ENCODE assay signal across 8 cellular contexts in the genomic region with DNA sequence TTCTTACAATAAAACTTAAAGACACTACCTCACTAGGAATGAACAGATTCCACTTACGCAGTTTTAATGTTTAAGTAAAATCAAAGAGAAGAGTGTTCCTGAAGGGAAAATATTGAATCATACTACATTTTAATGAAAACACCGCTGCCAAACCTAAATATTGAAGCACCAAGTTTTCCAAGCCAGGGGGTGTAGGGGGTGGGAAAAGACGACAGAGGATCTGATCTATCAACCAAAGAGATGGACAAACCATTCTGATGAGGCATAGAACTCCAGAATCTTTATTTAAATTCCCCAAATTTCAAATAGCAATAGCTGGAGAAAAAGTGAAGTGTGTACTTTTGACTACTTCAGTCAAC. TPM values are rescaled to one million over a fixed set of nuclear protein-coding genes. Genes with fewer than 3 reads are reported as not detected.
A peak's percentile ranks its signal among the peaks of the same experiment; 100 is the strongest.
DNase-seq lines count a peak whose midpoint lies in the region; ATAC-seq, FAIRE-seq and TF ChIP-seq lines count a peak whose summit lies in the region.

No MANE protein-coding gene starts in this region.

- peaks cover 19% of the 10 kb centered on the region for H3K36me3 Mint-ChIP-seq in T-helper 1 cell treated with Interleukin-12 subunit alpha and Interleukin-12 subunit beta and Interleukin-4 antibody, amounts not matched to agents 30 μg/mL and 1 μg/mL, for 36 hours (ENCODE audit: low read depth)
- H3K36me3 Mint-ChIP-seq in activated naive CD8-positive, alpha-beta T cell treated with anti-CD3 and anti-CD28 coated beads, Interleukin-2, amount 10 ng/mL, durations not matched to agents 7 days and 5 days = peaks cover 20% of the 10 kb centered on the region

- H3K4me3 Mint-ChIP-seq in T-helper 1 cell treated with Interleukin-12 subunit alpha and Interleukin-12 subunit beta and Interleukin-4 antibody, amounts not matched to agents 30 μg/mL and 1 μg/mL, for 36 hours = peak overlapping the region; percentile 97
- peak overlapping the region; percentile 96 for H3K4me3 Mint-ChIP-seq in activated naive CD8-positive, alpha-beta T cell treated with anti-CD3 and anti-CD28 coated beads, Interleukin-2, amount 10 ng/mL, durations not matched to agents 7 days and 5 days

- no peak for DNase-seq in T-helper 1 cell
- DNase-seq in activated naive CD8-positive, alpha-beta T cell treated with anti-CD3 and anti-CD28 coated beads, Interleukin-2, amount 10 ng/mL, durations not matched to agents 7 days and 5 days = no peak
- DNase-seq in kidney = no peak
- DNase-seq in suprapubic skin (ENCODE audit: low spot score in 2 of 2) = no peak
- DNase-seq in epidermal melanocyte (ENCODE audit: insufficient read length, low spot score) = no peak

- 5% methylated on average over 3 of the region's 3 CpGs for WGBS in suprapubic skin

- H3K4me1 Mint-ChIP-seq in T-helper 1 cell treated with Interleukin-12 subunit alpha and Interleukin-12 subunit beta and Interleukin-4 antibody, amounts not matched to agents 30 μg/mL and 1 μg/mL, for 36 hours (ENCODE audit: low read depth) = peaks cover 31% of the 10 kb centered on the region
- H3K4me1 Mint-ChIP-seq in activated naive CD8-positive, alpha-beta T cell treated with anti-CD3 and anti-CD28 coated beads, Interleukin-2, amount 10 ng/mL, durations not matched to agents 7 days and 5 days = peaks cover 41% of the 10 kb centered on the region

- no peaks in the 10 kb centered on the region for H3K27me3 ChIP-seq in suprapubic skin

- H3K9me3 Mint-ChIP-seq in T-helper 1 cell treated with Interleukin-12 subunit alpha and Interleukin-12 subunit beta and Interleukin-4 antibody, amounts not matched to agents 30 μg/mL and 1 μg/mL, for 36 hours = no peaks in the 10 kb centered on the region
- H3K9me3 Mint-ChIP-seq in activated naive CD8-positive, alpha-beta T cell treated with anti-CD3 and anti-CD28 coated beads, Interleukin-2, amount 10 ng/mL, durations not matched to agents 7 days and 5 days = no peaks in the 10 kb centered on the region

- H3K4me3 ChIP-seq in kidney (ENCODE audit: low read length in 2 of 2) (peak overlapping the region; percentile 86 to 87), suprapubic skin (peak overlapping the region; percentile 78)

- peak overlapping the region; percentile 90 to 94 for H3K9ac ChIP-seq in kidney (ENCODE audit: low read length in 2 of 2)

- intact Hi-C loops in kidney (cut with DNase I) = no loop called here

- H3K27me3 Mint-ChIP-seq in T-helper 1 cell treated with Interleukin-12 subunit alpha and Interleukin-12 subunit beta and Interleukin-4 antibody, amounts not matched to agents 30 μg/mL and 1 μg/mL, for 36 hours (ENCODE audit: low read depth) = no peaks in the 10 kb centered on the region
- no peaks in the 10 kb centered on the region for H3K27me3 Mint-ChIP-seq in activated naive CD8-positive, alpha-beta T cell treated with anti-CD3 and anti-CD28 coated beads, Interleukin-2, amount 10 ng/mL, durations not matched to agents 7 days and 5 days

- POLR2A ChIA-PET in activated naive CD8-positive, alpha-beta T cell treated with anti-CD3 and anti-CD28 coated beads, Interleukin-2, amount 10 ng/mL, durations not matched to agents 7 days and 5 days (lab: Charles Lee) = interaction anchor here (0.7 to 6.0 kb wide), 11 partner anchors 15 to 351 kb away, joined by 3 to 184 read pairs (median 6); partner anchors contain the start of genes NUCKS1 and RAB29

- ATAC-seq in activated naive CD8-positive, alpha-beta T cell treated with anti-CD3 and anti-CD28 coated beads, Interleukin-2, amount 10 ng/mL, durations not matched to agents 7 days and 5 days (ENCODE audit: low read depth) = no peak
- no peak for ATAC-seq in HG02981 (IDR thresholded peaks at IDR 0.05; ENCODE audit: unreplicated experiment)
- no peak for ATAC-seq in HG02852 (IDR thresholded peaks at IDR 0.05; ENCODE audit: unreplicated experiment)

- H3K4me1 ChIP-seq in kidney (ENCODE audit: control insufficient read depth in 1 of 2, insufficient read depth in 1 of 2, low read depth in 1 of 2, low read length in 2 of 2) (peaks cover 10 to 11% of the 10 kb centered on the region in 2 donors), suprapubic skin (peaks cover 48% of the 10 kb centered on the region)

- peak overlapping the region; percentile 98 for H3K27ac Mint-ChIP-seq in T-helper 1 cell treated with Interleukin-12 subunit alpha and Interleukin-12 subunit beta and Interleukin-4 antibody, amounts not matched to agents 30 μg/mL and 1 μg/mL, for 36 hours
- H3K27ac Mint-ChIP-seq in activated naive CD8-positive, alpha-beta T cell treated with anti-CD3 and anti-CD28 coated beads, Interleukin-2, amount 10 ng/mL, durations not matched to agents 7 days and 5 days = peak overlapping the region; percentile 99

- TF ChIP-seq EP300 in suprapubic skin (IDR thresholded peaks at IDR 0.05) = no peak

- H3K27ac ChIP-seq in kidney (ENCODE audit: low read depth in 2 of 2, low read length in 2 of 2) (peak overlapping the region; percentile 91 to 96), suprapubic skin (peak overlapping the region; percentile 100)

- no peaks in the 10 kb centered on the region for H3K36me3 ChIP-seq in kidney (ENCODE audit: control insufficient read depth in 1 of 2, insufficient read depth in 2 of 2, low read length in 2 of 2)
- H3K36me3 ChIP-seq in suprapubic skin = no peaks in the 10 kb centered on the region

- H3K9me3 ChIP-seq in kidney (ENCODE audit: control insufficient read depth in 1 of 2, low read length in 2 of 2) (no peaks in the 10 kb centered on the region), suprapubic skin (no peaks in the 10 kb centered on the region)

- FAIRE-seq in kidney (lab: Jason Lieb, UNC) = no peak

- TF ChIP-seq CTCF in kidney (IDR thresholded peaks at IDR 0.05; ENCODE audit: borderline replicate concordance, extremely low read depth, insufficient read depth) (no peak), suprapubic skin (IDR thresholded peaks at IDR 0.05) (no peak)

- no peak for TF ChIP-seq POLR2A in suprapubic skin (IDR thresholded peaks at IDR 0.05)

RNA-seq across cellular contexts. Expression of gene ELK4, which starts 1.2 kb away (rescaled TPM):
- 100 to 1,000 TPM; 124 to 141 TPM for total RNA-seq in activated naive CD8-positive, alpha-beta T cell treated with anti-CD3 and anti-CD28 coated beads, Interleukin-2, amount 10 ng/mL, durations not matched to agents 7 days and 5 days
- total RNA-seq in kidney = 87.3 TPM
- 4.2 TPM for polyA plus RNA-seq in kidney (ENCODE audit: insufficient read depth, low read depth, low replicate concordance)
- total RNA-seq in suprapubic skin = 10 to 100 TPM; 30.9 to 52.6 (median 43.8) TPM

RNA-seq across cellular contexts. Expression of gene SLC45A3, which starts 49.7 kb away (rescaled TPM):
- total RNA-seq in activated naive CD8-positive, alpha-beta T cell treated with anti-CD3 and anti-CD28 coated beads, Interleukin-2, amount 10 ng/mL, durations not matched to agents 7 days and 5 days = under 1 TPM; 0.17 to 0.31 TPM
- total RNA-seq in kidney (7.2 TPM), suprapubic skin (1 to 10 TPM; 1.4 to 3.3 (median 2.2) TPM)
- 6.8 TPM for polyA plus RNA-seq in kidney (ENCODE audit: insufficient read depth, low read depth, low replicate concordance)
